Comparison of ENCODE assay signal across 25 cellular contexts in the genomic region with DNA sequence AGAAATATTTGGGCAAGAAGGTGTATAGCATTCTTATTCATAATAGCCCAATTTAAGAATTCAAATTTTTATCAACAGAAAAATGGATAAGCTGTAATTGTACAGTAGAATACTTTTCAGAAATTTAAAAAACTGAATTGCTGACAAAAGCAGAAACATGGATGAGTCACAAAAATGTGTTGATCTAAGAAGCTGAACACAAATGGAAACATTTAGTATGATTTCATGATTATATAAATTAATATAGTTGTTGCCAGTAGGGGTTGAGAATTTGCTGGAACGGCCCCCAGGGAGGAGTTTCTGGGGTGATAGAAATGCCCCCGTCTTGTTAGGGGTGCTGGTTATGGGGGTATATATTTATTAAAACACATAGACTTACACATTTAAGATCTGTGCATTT.
A peak's percentile ranks its signal among the peaks of the same experiment; 100 is the strongest.
DNase-seq lines count a peak whose midpoint lies in the region; ATAC-seq lines count a peak whose summit lies in the region.
"Had no signal": no experiment of that assay in that cellular context is flagged by ENCODE, and none has a peak within 500 bp of the region (broad histone marks: within the 10 kb centered on the region; RNA-seq: fewer than 3 reads in every experiment).

No MANE protein-coding gene starts in this region.

- peaks cover 18% of the 10 kb centered on the region for H3K4me1 Mint-ChIP-seq in activated T-cell treated with anti-CD3 and anti-CD28 coated beads, Interleukin-2, amount 50 U/mL, for 72 hours (ENCODE audit: low read depth)
- H3K4me1 Mint-ChIP-seq in activated T-helper 17 cell treated with anti-CD3 and anti-CD28 coated beads, Interleukin-2, amount 50 U/mL, for 72 hours: peaks cover 7% of the 10 kb centered on the region
- H3K4me1 Mint-ChIP-seq: CD4-positive, alpha-beta memory T cell had no signal

- H3K36me3 Mint-ChIP-seq in activated T-cell treated with anti-CD3 and anti-CD28 coated beads, Interleukin-2, amount 50 U/mL, for 72 hours (ENCODE audit: insufficient read depth in 2 of 2): peaks cover 18 to 28% of the 10 kb centered on the region in 2 donors
- H3K36me3 Mint-ChIP-seq in activated T-helper 17 cell treated with anti-CD3 and anti-CD28 coated beads, Interleukin-2, amount 50 U/mL, for 72 hours (ENCODE audit: low read depth): no peaks in the 10 kb centered on the region

- H3K9me3 Mint-ChIP-seq in activated T-cell treated with anti-CD3 and anti-CD28 coated beads, Interleukin-2, amount 50 U/mL, for 72 hours: peaks cover 18 to 21% of the 10 kb centered on the region in 2 donors
- peaks cover 7% of the 10 kb centered on the region for H3K9me3 Mint-ChIP-seq in activated T-helper 17 cell treated with anti-CD3 and anti-CD28 coated beads, Interleukin-2, amount 50 U/mL, for 72 hours

- ATAC-seq in activated T-cell treated with anti-CD3 and anti-CD28 coated beads, Interleukin-2, amount 50 U/mL, for 72 hours (replicated peaks in 1 of 2): peak; percentile 53 to 54
- ATAC-seq in activated T-helper 17 cell treated with anti-CD3 and anti-CD28 coated beads, Interleukin-2, amount 50 U/mL, for 72 hours (replicated peaks): peak; percentile 47
- ATAC-seq in GM19035 (IDR thresholded peaks at IDR 0.05; ENCODE audit: unreplicated experiment): no peak
- no peak for ATAC-seq in GM21786 (IDR thresholded peaks at IDR 0.05; ENCODE audit: unreplicated experiment)
- ATAC-seq: A549, Right ventricle myocardium inferior had no signal

- no peak overlapping the region for H3K4me3 Mint-ChIP-seq in activated T-cell treated with anti-CD3 and anti-CD28 coated beads, Interleukin-2, amount 50 U/mL, for 72 hours
- H3K4me3 Mint-ChIP-seq in activated T-helper 17 cell treated with anti-CD3 and anti-CD28 coated beads, Interleukin-2, amount 50 U/mL, for 72 hours: no peak overlapping the region
- H3K4me3 Mint-ChIP-seq: CD4-positive, alpha-beta memory T cell had no signal

- peaks cover 26% of the 10 kb centered on the region for H3K27me3 Mint-ChIP-seq in activated T-cell treated with anti-CD3 and anti-CD28 coated beads, Interleukin-2, amount 50 U/mL, for 72 hours (ENCODE audit: low read depth)
- no peaks in the 10 kb centered on the region for H3K27me3 Mint-ChIP-seq in activated T-helper 17 cell treated with anti-CD3 and anti-CD28 coated beads, Interleukin-2, amount 50 U/mL, for 72 hours

- H3K27ac Mint-ChIP-seq in activated T-cell treated with anti-CD3 and anti-CD28 coated beads, Interleukin-2, amount 50 U/mL, for 72 hours: no peak overlapping the region
- peak overlapping the region; percentile 40 for H3K27ac Mint-ChIP-seq in activated T-helper 17 cell treated with anti-CD3 and anti-CD28 coated beads, Interleukin-2, amount 50 U/mL, for 72 hours
- H3K27ac Mint-ChIP-seq: CD4-positive, alpha-beta memory T cell had no signal

- DNase-seq in activated T-cell treated with anti-CD3 and anti-CD28 coated beads, Interleukin-2, amount 50 U/mL, for 72 hours: no peak
- no peak for DNase-seq in activated T-cell treated with anti-CD3 and anti-CD28 coated beads for 4 hours
- DNase-seq in HCEC 1CT: peak; percentile 29
- peak; percentile 41 for DNase-seq in iris pigment epithelial cell (ENCODE audit: low read depth)
- DNase-seq in NCI-H2227 (lab: John Stamatoyannopoulos, UW; ENCODE audit: unreplicated experiment): no peak
- DNase-seq: C1 segment of cervical spinal cord; Caco-2; CD4-positive, alpha-beta memory T cell; GF-D8; KG1; MG63; NCI-H1105 treated with DMSO at 0.1 percent for 48 hours; NCI-H146; NCI-H1930; NCI-H2107; NCI-H446 treated with DMSO at 0.1 percent for 48 hours; NCI-H526; NCI-H82; NK-92 treated with Interleukin-12 subunit alpha and Interleukin-12 subunit beta, amount 100 ng/mL, for 24 hours; PC-9 had no signal

Comparison
In these comparisons a context has a peak if more than half of its experiments do, and no peak if none do; other contexts are left out.
1. ATAC-seq: peak in activated T-cell treated with anti-CD3 and anti-CD28 coated beads, Interleukin-2, amount 50 U/mL, for 72 hours (2 of 2) and activated T-helper 17 cell treated with anti-CD3 and anti-CD28 coated beads, Interleukin-2, amount 50 U/mL, for 72 hours (single experiment); none in GM19035 (single experiment) and GM21786 (single experiment).
2. DNase-seq: peak in HCEC 1CT (single experiment) and iris pigment epithelial cell (single experiment); none in activated T-cell treated with anti-CD3 and anti-CD28 coated beads, Interleukin-2, amount 50 U/mL, for 72 hours (0 of 2), activated T-cell treated with anti-CD3 and anti-CD28 coated beads for 4 hours (single experiment) and NCI-H2227 (single experiment).